ENCODE assay signal across 21 cellular contexts in genomic region chr2:217759991-217760390, GRCh38.
"Had no signal": no experiment of that assay in that cellular context is flagged by ENCODE, and none has a peak within 500 bp of the region (broad histone marks: within the 10 kb centered on the region; RNA-seq: fewer than 3 reads in every experiment).

No MANE protein-coding gene starts in this region.

- DNase-seq: MG63, NCI-H1092, NCI-H1105 treated with DMSO at 0.1 percent for 48 hours, NCI-H1417 treated with DMSO at 0.1 percent for 48 hours, NCI-H146, NCI-H1694 treated with DMSO at 0.1 percent for 48 hours, NCI-H1930, NCI-H2081, NCI-H2171, NCI-H226, NCI-H446, NCI-H510A, NCI-H524 treated with DMSO at 0.1 percent for 48 hours, NCI-H69, NCI-H774, Right ventricle myocardium superior, RPMI8226, SIG-M5, SK-N-SH, SW 1271 had no signal

- ATAC-seq: K562 had no signal
